Comparison of ENCODE assay signal across 14 cellular contexts in genomic region chrX:154284489-154285338, GRCh38. TPM values are rescaled to one million over a fixed set of nuclear protein-coding genes. Genes with fewer than 3 reads are reported as not detected.
DNase-seq lines count a peak whose midpoint lies in the region; ATAC-seq and TF ChIP-seq lines count a peak whose summit lies in the region.
"Not testable (repeated sequence)": the region's sequence is repeated elsewhere in the genome, so short reads cannot be mapped to it uniquely, and the experiment has no call there.
"Had no signal": no experiment of that assay in that cellular context is flagged by ENCODE, and none has a peak within 500 bp of the region (broad histone marks: within the 10 kb centered on the region; RNA-seq: fewer than 3 reads in every experiment).

No MANE protein-coding gene starts in this region.

- peak; percentile 79 for ATAC-seq in GM18499 (IDR thresholded peaks at IDR 0.05; ENCODE audit: insufficient read depth, unreplicated experiment)
- peak; percentile 65 for ATAC-seq in GM21381 (IDR thresholded peaks at IDR 0.05; ENCODE audit: unreplicated experiment)
- peak; percentile 59 for ATAC-seq in HG02884 (IDR thresholded peaks at IDR 0.05; ENCODE audit: unreplicated experiment)
- ATAC-seq in HG03432 (IDR thresholded peaks at IDR 0.05; ENCODE audit: unreplicated experiment): peak; percentile 77
- peak; percentile 98 for ATAC-seq in activated CD4-positive, alpha-beta T cell treated with anti-CD3 and anti-CD28 coated beads for 36 hours
- ATAC-seq in foreskin keratinocyte: peak; percentile 99
- peak; percentile 89 for ATAC-seq in mucosa of descending colon
- ATAC-seq in upper lobe of left lung (ENCODE audit: low FRiP score in 2 of 2): peak; percentile 81 to 91

- H3K4me3 ChIP-seq in mucosa of descending colon, upper lobe of left lung: not testable (repeated sequence)

- TF ChIP-seq POLR2A in upper lobe of left lung (IDR thresholded peaks at IDR 0.05): not testable (repeated sequence)

- DNase-seq in activated CD4-positive, alpha-beta T cell treated with anti-CD3 and anti-CD28 coated beads for 36 hours; foreskin keratinocyte; mucosa of descending colon; upper lobe of left lung: not testable (repeated sequence)

- not testable (repeated sequence) for H3K27ac ChIP-seq in foreskin keratinocyte, upper lobe of left lung

- not testable (repeated sequence) for H3K36me3 ChIP-seq in mucosa of descending colon (ENCODE audit: low read depth); upper lobe of left lung

- TF ChIP-seq CTCF in foreskin keratinocyte (conservative IDR thresholded peaks at IDR 0.05); mucosa of descending colon (IDR thresholded peaks at IDR 0.05); upper lobe of left lung (IDR thresholded peaks at IDR 0.05): not testable (repeated sequence)

- intact Hi-C loops in activated CD4-positive, alpha-beta T cell treated with anti-CD3 and anti-CD28 coated beads for 36 hours (cut with DNase I, micrococcal nuclease); mucosa of descending colon (cut with DNase I, micrococcal nuclease): not testable (repeated sequence)

- not testable (repeated sequence) for H3K4me1 ChIP-seq in foreskin keratinocyte; mucosa of descending colon (ENCODE audit: low read depth); upper lobe of left lung

- H3K9me3 Mint-ChIP-seq in activated CD4-positive, alpha-beta T cell treated with anti-CD3 and anti-CD28 coated beads for 36 hours (ENCODE audit: low read depth): not testable (repeated sequence)

- H3K27me3 Mint-ChIP-seq in activated CD4-positive, alpha-beta T cell treated with anti-CD3 and anti-CD28 coated beads for 36 hours: not testable (repeated sequence)

- H3K36me3 Mint-ChIP-seq in activated CD4-positive, alpha-beta T cell treated with anti-CD3 and anti-CD28 coated beads for 36 hours (ENCODE audit: low read depth): not testable (repeated sequence)

- TF ChIP-seq EP300 in upper lobe of left lung (IDR thresholded peaks at IDR 0.05): not testable (repeated sequence)

- POLR2A ChIA-PET in activated CD4-positive, alpha-beta T cell treated with anti-CD3 and anti-CD28 coated beads for 36 hours (lab: Charles Lee): not testable (repeated sequence)

- H3K9me3 ChIP-seq in mucosa of descending colon, upper lobe of left lung: not testable (repeated sequence)

- no CpG with 5 or more reads among the region's 23 CpGs for WGBS in upper lobe of left lung, 2 donors

- not testable (repeated sequence) for H3K4me1 Mint-ChIP-seq in activated CD4-positive, alpha-beta T cell treated with anti-CD3 and anti-CD28 coated beads for 36 hours

- not testable (repeated sequence) for H3K27ac Mint-ChIP-seq in activated CD4-positive, alpha-beta T cell treated with anti-CD3 and anti-CD28 coated beads for 36 hours

- CTCF ChIA-PET in activated CD4-positive, alpha-beta T cell treated with anti-CD3 and anti-CD28 coated beads for 36 hours (lab: Charles Lee): not testable (repeated sequence)

- not testable (repeated sequence) for H3K27me3 ChIP-seq in foreskin keratinocyte, upper lobe of left lung

- not testable (repeated sequence) for H3K4me3 Mint-ChIP-seq in activated CD4-positive, alpha-beta T cell treated with anti-CD3 and anti-CD28 coated beads for 36 hours

RNA-seq across cellular contexts. Expression of gene TEX28, which starts 10.2 kb away (rescaled TPM):
- not detected for total RNA-seq in activated CD4-positive, alpha-beta T cell treated with anti-CD3 and anti-CD28 coated beads for 36 hours
- total RNA-seq in foreskin keratinocyte (not detected in 2 replicates), mucosa of descending colon (not detected), upper lobe of left lung (not detected)
- not detected in 2 replicates for polyA plus RNA-seq in foreskin keratinocyte
- total RNA-seq: cardiac septum, kidney, pulmonary artery endothelial cell, uterus had no signal
- polyA plus RNA-seq: CD14-positive monocyte had no signal

RNA-seq across cellular contexts. Expression of gene TKTL1, which starts 10.9 kb away (rescaled TPM):
- total RNA-seq in activated CD4-positive, alpha-beta T cell treated with anti-CD3 and anti-CD28 coated beads for 36 hours: under 1 TPM in 1 of 2 experiments, not detected in 1; 0.23 TPM
- not detected in 2 replicates for total RNA-seq in foreskin keratinocyte
- not detected in 2 replicates for polyA plus RNA-seq in foreskin keratinocyte
- not detected for total RNA-seq in mucosa of descending colon
- total RNA-seq in upper lobe of left lung: 1 to 10 TPM in 1 of 6 donors, under 1 TPM in 2, not detected in 3; 0.20 to 1.2 (median 0.24) TPM
- total RNA-seq: pulmonary artery endothelial cell had no signal

RNA-seq across cellular contexts. Expression of gene OPN1MW3, which starts 27.3 kb away (rescaled TPM):
- total RNA-seq in activated CD4-positive, alpha-beta T cell treated with anti-CD3 and anti-CD28 coated beads for 36 hours: not detected
- total RNA-seq in foreskin keratinocyte: not detected in 2 replicates
- polyA plus RNA-seq in foreskin keratinocyte: not detected in 2 replicates
- not detected for total RNA-seq in mucosa of descending colon
- total RNA-seq in upper lobe of left lung: not detected
- total RNA-seq: cardiac septum, dermis microvascular lymphatic vessel endothelial cell, kidney, pulmonary artery endothelial cell, uterus had no signal
- polyA plus RNA-seq: CD14-positive monocyte had no signal
